In genomic region chr19:33436360-33437345, GRCh38 we compare ENCODE assay signal across 24 cellular contexts.
DNase-seq lines count a peak whose midpoint lies in the region; ATAC-seq, FAIRE-seq and TF ChIP-seq lines count a peak whose summit lies in the region.
"Had no signal": no experiment of that assay in that cellular context is flagged by ENCODE, and none has a peak within 500 bp of the region (broad histone marks: within the 10 kb centered on the region; RNA-seq: fewer than 3 reads in every experiment).

No MANE protein-coding gene starts in this region.

- H3K4me3 ChIP-seq in SK-N-SH (ENCODE audit: low read depth in 2 of 2, low read length in 1 of 2) (no peak overlapping the region; a peak in 1 of 4 replicates), kidney (ENCODE audit: low read length in 2 of 2) (no peak overlapping the region), colonic mucosa (no peak overlapping the region)
- H3K4me3 ChIP-seq: breast epithelium, tibial nerve had no signal

- H3K27me3 ChIP-seq in SK-N-SH (ENCODE audit: insufficient read depth): no peaks in the 10 kb centered on the region
- no peaks in the 10 kb centered on the region for H3K27me3 ChIP-seq in colonic mucosa
- H3K27me3 ChIP-seq: breast epithelium, tibial nerve had no signal

- H2AFZ ChIP-seq in SK-N-SH (ENCODE audit: low read depth): no peak overlapping the region

- no peaks in the 10 kb centered on the region for H4K20me1 ChIP-seq in SK-N-SH (ENCODE audit: insufficient read depth)

- no peak for TF ChIP-seq RAD21 in SK-N-SH (IDR thresholded peaks at IDR 0.05; ENCODE audit: low read length)

- FAIRE-seq in kidney (lab: Jason Lieb, UNC): no peak

- WGBS in SK-N-SH (ENCODE audit: low lambda C conversion rate): 76% methylated on average over 20 of the region's 22 CpGs

- H3K36me3 ChIP-seq in SK-N-SH (replicated peaks in 1 of 2; ENCODE audit: control insufficient read depth in 1 of 2, insufficient read depth in 2 of 2, low read length in 1 of 2): no peaks in the 10 kb centered on the region
- no peaks in the 10 kb centered on the region for H3K36me3 ChIP-seq in kidney (ENCODE audit: control insufficient read depth in 1 of 2, insufficient read depth in 2 of 2, low read length in 2 of 2)
- no peaks in the 10 kb centered on the region for H3K36me3 ChIP-seq in colonic mucosa
- H3K36me3 ChIP-seq: breast epithelium had no signal

- H3K4me2 ChIP-seq in SK-N-SH: peak overlapping the region; percentile 43; the same call in 1 of the 2 replicates

- CTCF ChIA-PET in SK-N-SH (lab: Yijun Ruan, JAX): interaction anchor here (0.5 to 3.1 kb wide), 8 partner anchors 9 to 660 kb away, joined by 3 to 29 read pairs (median 4); no protein-coding TSS in a partner anchor

- no peak for TF ChIP-seq CTCF in SK-N-SH (IDR thresholded peaks at IDR 0.05)
- no peak for TF ChIP-seq CTCF in kidney (IDR thresholded peaks at IDR 0.05; ENCODE audit: borderline replicate concordance, extremely low read depth, insufficient read depth)
- TF ChIP-seq CTCF in colonic mucosa (IDR thresholded peaks at IDR 0.05): no peak

- H3K9me3 ChIP-seq in SK-N-SH: no peaks in the 10 kb centered on the region
- no peaks in the 10 kb centered on the region for H3K9me3 ChIP-seq in kidney (ENCODE audit: control insufficient read depth in 1 of 2, low read length in 2 of 2)
- H3K9me3 ChIP-seq in colonic mucosa: no peaks in the 10 kb centered on the region
- H3K9me3 ChIP-seq: breast epithelium, tibial nerve had no signal

- POLR2A ChIA-PET in SK-N-SH (lab: Yijun Ruan, JAX): no interaction called here

- H3K4me1 ChIP-seq in SK-N-SH (ENCODE audit: control insufficient read depth in 1 of 2, insufficient read depth in 2 of 2, low read depth in 1 of 2, low read length in 1 of 2): peaks cover 17 to 72% of the 10 kb centered on the region in 2 experiments
- H3K4me1 ChIP-seq in kidney (ENCODE audit: control insufficient read depth in 1 of 2, insufficient read depth in 1 of 2, low read depth in 1 of 2, low read length in 2 of 2): peaks cover 6 to 17% of the 10 kb centered on the region in 2 donors
- H3K4me1 ChIP-seq in colonic mucosa: no peaks in the 10 kb centered on the region
- H3K4me1 ChIP-seq: breast epithelium, tibial nerve had no signal

- peak; percentile 19 for DNase-seq in NCI-H345 (lab: John Stamatoyannopoulos, UW)
- no peak for DNase-seq in NCI-H345 treated with DMSO at 0.1 percent for 48 hours (lab: John Stamatoyannopoulos, UW; ENCODE audit: unreplicated experiment)
- peak; percentile 60 for DNase-seq in SK-N-SH
- DNase-seq in kidney: peak; percentile 63
- peak; percentile 3 for DNase-seq in renal cortical epithelial cell (ENCODE audit: low read depth)
- DNase-seq in SW 1271 (lab: John Stamatoyannopoulos, UW): no peak
- DNase-seq in colonic mucosa: no peak
- DNase-seq: activated CD4-positive, CD25-positive, alpha-beta regulatory T cell treated with anti-CD3 and anti-CD28 coated beads, Interleukin-2, amount 50 U/mL, for 72 hours; activated CD8-positive, alpha-beta T cell treated with anti-CD3 and anti-CD28 coated beads, Interleukin-2, amount 10 ng/mL, durations not matched to agents 7 days and 5 days; activated T-cell treated with anti-CD3 and anti-CD28 coated beads for 4 hours; cortex of kidney; DMS53; GOT3; KG1; kidney glomerular epithelial cell; MM.1S; naive thymus-derived CD4-positive, alpha-beta T cell; NCI-H2081 treated with DMSO at 0.1 percent for 48 hours; NCI-H510A treated with DMSO at 0.1 percent for 48 hours; NK-92 treated with Interleukin-12 subunit alpha and Interleukin-12 subunit beta, amount 100 ng/mL, for 24 hours; T-helper 1 cell had no signal

- H3K27ac ChIP-seq in SK-N-SH (ENCODE audit: low read depth in 2 of 2, low read length in 1 of 2) (peak overlapping the region; percentile 43 to 91; a peak in 3 of 4 replicates), kidney (ENCODE audit: low read depth in 2 of 2, low read length in 2 of 2) (no peak overlapping the region), colonic mucosa (no peak overlapping the region)
- H3K27ac ChIP-seq: breast epithelium, tibial nerve had no signal

- intact Hi-C loops in kidney (cut with DNase I): no loop called here
- intact Hi-C loops in colonic mucosa (cut with DNase I): no loop called here

- H3K9me2 ChIP-seq in SK-N-SH: no peaks in the 10 kb centered on the region

- peaks cover 11% of the 10 kb centered on the region for H3F3A ChIP-seq in SK-N-SH (replicated peaks; ENCODE audit: insufficient read depth)

- H3K9ac ChIP-seq in SK-N-SH (no peak overlapping the region), kidney (ENCODE audit: low read length in 2 of 2) (no peak overlapping the region), colonic mucosa (ENCODE audit: low read depth in 2 of 2, low read length in 2 of 2) (no peak overlapping the region)

- H3K79me2 ChIP-seq in SK-N-SH (ENCODE audit: insufficient read depth): no peaks in the 10 kb centered on the region

- ATAC-seq in GM21423 (IDR thresholded peaks at IDR 0.05; ENCODE audit: unreplicated experiment): no peak
- ATAC-seq: activated CD8-positive, alpha-beta T cell treated with anti-CD3 and anti-CD28 coated beads, Interleukin-2, amount 10 ng/mL, durations not matched to agents 7 days and 5 days; naive thymus-derived CD4-positive, alpha-beta T cell had no signal

- TF ChIP-seq EP300 in SK-N-SH (IDR thresholded peaks at IDR 0.05; ENCODE audit: borderline replicate concordance in 1 of 2, low read depth in 1 of 2, low read length in 1 of 2): no peak

TF ChIP-seq in SK-N-SH, 30 proteins besides CTCF, POLR2A, EP300 and RAD21:
- TF ChIP-seq CHD2 (IDR thresholded peaks at IDR 0.05; ENCODE audit: low read length, partially characterized antibody) (no peak), SIN3A (IDR thresholded peaks at IDR 0.05; ENCODE audit: borderline replicate concordance, low read depth, low read length) (no peak), ZBTB33 (IDR thresholded peaks at IDR 0.05; ENCODE audit: borderline replicate concordance, low read depth) (no peak), ELF1 (IDR thresholded peaks at IDR 0.05) (no peak), TAF1 (IDR thresholded peaks at IDR 0.05; ENCODE audit: borderline replicate concordance, low read depth, low read length) (no peak), FOSL2 (IDR thresholded peaks at IDR 0.05; ENCODE audit: borderline replicate concordance, low read depth) (no peak)

Comparison
In these comparisons a context has a peak if more than half of its experiments do, and no peak if none do; other contexts are left out.
1. DNase-seq: peak in NCI-H345 (single experiment), SK-N-SH (single experiment), kidney (single experiment) and renal cortical epithelial cell (single experiment); none in NCI-H345 treated with DMSO at 0.1 percent for 48 hours (single experiment), SW 1271 (0 of 2) and colonic mucosa (single experiment).
2. H3K27ac ChIP-seq: peak in SK-N-SH (2 of 2); none in kidney (0 of 2) and colonic mucosa (single experiment).